In the genomic region with DNA sequence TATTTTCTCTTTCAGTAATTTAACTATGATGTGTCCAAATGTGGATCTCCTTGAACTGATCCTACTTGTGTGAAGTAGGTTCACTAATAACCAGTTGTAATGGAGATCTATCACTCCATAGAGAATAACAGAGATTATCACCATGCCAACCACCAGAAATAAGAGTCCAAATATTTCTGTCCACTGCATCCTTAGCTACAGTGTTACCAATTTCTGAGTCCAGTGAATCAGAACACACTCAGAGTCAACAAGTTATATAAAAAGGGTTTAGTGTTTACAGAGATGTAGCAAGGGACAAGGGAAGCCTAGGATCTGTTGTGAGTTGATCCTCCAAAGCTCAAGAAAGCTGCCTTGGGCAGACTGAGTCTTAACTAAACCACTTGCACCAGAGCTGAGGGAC, we compare ENCODE assay signal across 30 cellular contexts.
"Had no signal": no experiment of that assay in that cellular context is flagged by ENCODE, and none has a peak within 500 bp of the region (broad histone marks: within the 10 kb centered on the region; RNA-seq: fewer than 3 reads in every experiment).

No MANE protein-coding gene starts in this region.

- H3K79me2 ChIP-seq: parathyroid adenoma had no signal

- H3K27ac ChIP-seq: esophagus squamous epithelium, parathyroid adenoma, prostate gland, right lobe of liver, suprapubic skin, tibial artery, upper lobe of left lung had no signal

- H3K36me3 ChIP-seq: esophagus squamous epithelium, prostate gland, right lobe of liver, suprapubic skin, tibial artery, upper lobe of left lung had no signal

- FAIRE-seq: urothelium cell line had no signal

- H3K4me3 ChIP-seq: esophagus squamous epithelium, lung, mucosa of descending colon, prostate gland, right lobe of liver, smooth muscle cell, suprapubic skin, tibial artery, upper lobe of left lung had no signal

- DNase-seq: cerebellar nuclear complex; cortex of kidney; effector memory CD8-positive, alpha-beta T cell; erythroblast; esophagus squamous epithelium; foreskin melanocyte; glutamatergic neuron; hypothalamus; immature natural killer cell; islet precursor cell; kidney glomerular epithelial cell; left colon; mucosa of descending colon; naive B cell; right lobe of liver; stimulated activated CD4-positive, alpha-beta T cell treated with anti-CD3 and anti-CD28 coated beads, Interleukin-12 subunit alpha, Interleukin-12 subunit beta, amount 100 ng/mL, for 4 hours; stimulated activated CD4-positive, alpha-beta T cell treated with anti-CD3 and anti-CD28 coated beads, Interleukin-1b, Interleukin-23, amount 100 ng/mL, for 48 hours; stimulated activated CD4-positive, alpha-beta T cell treated with anti-CD3 and anti-CD28 coated beads, Interleukin-4, amount 100 ng/mL, for 1 hour; stimulated activated CD8-positive, alpha-beta memory T cell treated with anti-CD3 and anti-CD28 coated beads, Interleukin-4, amount 100 ng/mL, for 48 hours; stimulated activated naive CD4-positive, alpha-beta T cell; stimulated activated naive CD8-positive, alpha-beta T cell treated with anti-CD3 and anti-CD28 coated beads, Interleukin-15, amount 100 ng/mL, for 72 hours; tibial artery; upper lobe of left lung had no signal

- H3K9me3 ChIP-seq: esophagus squamous epithelium, mucosa of descending colon, prostate gland, right lobe of liver, suprapubic skin, tibial artery, upper lobe of left lung had no signal

- H2AFZ ChIP-seq: parathyroid adenoma had no signal

- H3K9ac ChIP-seq: parathyroid adenoma had no signal

- H3K27me3 ChIP-seq: esophagus squamous epithelium, right lobe of liver, suprapubic skin, tibial artery, upper lobe of left lung had no signal

- H3K4me1 ChIP-seq: esophagus squamous epithelium, parathyroid adenoma, prostate gland, right lobe of liver, suprapubic skin, tibial artery, upper lobe of left lung had no signal

- H3K4me2 ChIP-seq: smooth muscle cell had no signal

- ATAC-seq: effector memory CD8-positive, alpha-beta T cell; left colon; mucosa of descending colon; natural killer cell treated with Interleukin-12 subunit alpha and Interleukin-12 subunit beta and Interleukin-15 and Interleukin-18, amount 100 ng/mL, for 72 hours; right lobe of liver; stimulated activated naive CD8-positive, alpha-beta T cell treated with anti-CD3 and anti-CD28 coated beads, Interleukin-15, amount 100 ng/mL, for 72 hours had no signal
